In genomic region chr9:108854641-108855528, GRCh38 we compare ENCODE assay signal across 2 cellular contexts.
TF ChIP-seq lines count a peak whose summit lies in the region.

No MANE protein-coding gene starts in this region.

TF ChIP-seq in IMR-90, 13 proteins besides CTCF, POLR2A, EP300 and RAD21:
- TF ChIP-seq MAFK (IDR thresholded peaks at IDR 0.05; ENCODE audit: low read depth, low read length) (no peak), NFE2L2 (IDR thresholded peaks at IDR 0.05; ENCODE audit: low read depth, low read length) (no peak), ELK1 (IDR thresholded peaks at IDR 0.05; ENCODE audit: borderline replicate concordance, low read depth, low read length) (no peak), MXI1 (IDR thresholded peaks at IDR 0.05; ENCODE audit: borderline replicate concordance, low read depth, low read length) (no peak), CHD1 (IDR thresholded peaks at IDR 0.05; ENCODE audit: low read depth, low read length) (no peak), RCOR1 (IDR thresholded peaks at IDR 0.05; ENCODE audit: insufficient replicate concordance, low read length) (no peak), MAZ (IDR thresholded peaks at IDR 0.05; ENCODE audit: borderline replicate concordance, low read depth, low read length) (no peak), RFX5 (IDR thresholded peaks at IDR 0.05; ENCODE audit: low read depth, low read length) (no peak)

TF ChIP-seq in K562, 482 proteins besides CTCF, POLR2A, EP300 and RAD21:
- TF ChIP-seq, protein P1, sequence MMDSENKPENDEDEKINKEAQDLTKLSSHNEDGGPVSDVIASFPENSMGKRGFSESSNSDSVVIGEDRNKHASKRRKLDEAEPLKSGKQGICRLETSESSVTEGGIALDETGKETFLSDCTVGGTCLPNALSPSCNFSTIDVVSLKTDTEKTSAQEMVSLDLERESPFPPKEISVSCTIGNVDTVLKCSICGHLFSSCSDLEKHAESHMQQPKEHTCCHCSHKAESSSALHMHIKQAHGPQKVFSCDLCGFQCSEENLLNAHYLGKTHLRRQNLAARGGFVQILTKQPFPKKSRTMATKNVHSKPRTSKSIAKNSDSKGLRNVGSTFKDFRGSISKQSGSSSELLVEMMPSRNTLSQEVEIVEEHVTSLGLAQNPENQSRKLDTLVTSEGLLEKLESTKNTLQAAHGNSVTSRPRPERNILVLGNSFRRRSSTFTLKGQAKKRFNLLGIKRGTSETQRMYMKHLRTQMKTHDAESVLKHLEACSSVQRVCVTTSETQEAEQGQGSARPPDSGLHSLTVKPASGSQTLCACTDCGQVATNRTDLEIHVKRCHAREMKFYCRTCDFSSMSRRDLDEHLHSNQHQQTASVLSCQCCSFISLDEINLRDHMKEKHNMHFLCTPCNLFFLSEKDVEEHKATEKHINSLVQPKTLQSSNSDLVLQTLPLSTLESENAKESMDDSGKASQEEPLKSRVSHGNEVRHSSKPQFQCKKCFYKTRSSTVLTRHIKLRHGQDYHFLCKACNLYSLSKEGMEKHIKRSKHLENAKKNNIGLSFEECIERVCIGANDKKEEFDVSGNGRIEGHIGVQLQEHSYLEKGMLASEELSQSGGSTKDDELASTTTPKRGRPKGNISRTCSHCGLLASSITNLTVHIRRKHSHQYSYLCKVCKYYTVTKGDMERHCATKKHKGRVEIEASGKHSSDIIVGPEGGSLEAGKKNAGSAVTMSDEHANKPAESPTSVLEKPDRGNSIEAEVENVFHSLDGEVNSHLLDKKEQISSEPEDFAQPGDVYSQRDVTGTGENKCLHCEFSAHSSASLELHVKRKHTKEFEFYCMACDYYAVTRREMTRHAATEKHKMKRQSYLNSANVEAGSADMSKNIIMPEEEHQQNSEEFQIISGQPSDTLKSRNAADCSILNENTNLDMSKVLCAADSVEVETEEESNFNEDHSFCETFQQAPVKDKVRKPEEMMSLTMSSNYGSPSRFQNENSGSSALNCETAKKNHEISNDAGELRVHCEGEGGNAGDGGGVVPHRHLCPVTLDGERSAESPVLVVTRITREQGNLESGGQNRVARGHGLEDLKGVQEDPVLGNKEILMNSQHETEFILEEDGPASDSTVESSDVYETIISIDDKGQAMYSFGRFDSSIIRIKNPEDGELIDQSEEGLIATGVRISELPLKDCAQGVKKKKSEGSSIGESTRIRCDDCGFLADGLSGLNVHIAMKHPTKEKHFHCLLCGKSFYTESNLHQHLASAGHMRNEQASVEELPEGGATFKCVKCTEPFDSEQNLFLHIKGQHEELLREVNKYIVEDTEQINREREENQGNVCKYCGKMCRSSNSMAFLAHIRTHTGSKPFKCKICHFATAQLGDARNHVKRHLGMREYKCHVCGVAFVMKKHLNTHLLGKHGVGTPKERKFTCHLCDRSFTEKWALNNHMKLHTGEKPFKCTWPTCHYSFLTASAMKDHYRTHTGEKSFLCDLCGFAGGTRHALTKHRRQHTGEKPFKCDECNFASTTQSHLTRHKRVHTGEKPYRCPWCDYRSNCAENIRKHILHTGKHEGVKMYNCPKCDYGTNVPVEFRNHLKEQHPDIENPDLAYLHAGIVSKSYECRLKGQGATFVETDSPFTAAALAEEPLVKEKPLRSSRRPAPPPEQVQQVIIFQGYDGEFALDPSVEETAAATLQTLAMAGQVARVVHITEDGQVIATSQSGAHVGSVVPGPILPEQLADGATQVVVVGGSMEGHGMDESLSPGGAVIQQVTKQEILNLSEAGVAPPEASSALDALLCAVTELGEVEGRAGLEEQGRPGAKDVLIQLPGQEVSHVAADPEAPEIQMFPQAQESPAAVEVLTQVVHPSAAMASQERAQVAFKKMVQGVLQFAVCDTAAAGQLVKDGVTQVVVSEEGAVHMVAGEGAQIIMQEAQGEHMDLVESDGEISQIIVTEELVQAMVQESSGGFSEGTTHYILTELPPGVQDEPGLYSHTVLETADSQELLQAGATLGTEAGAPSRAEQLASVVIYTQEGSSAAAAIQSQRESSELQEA (IDR thresholded peaks at IDR 0.05; ENCODE audit: low read depth): no peak
- TF ChIP-seq ELF4 (CRISPR knock-in tag; IDR thresholded peaks at IDR 0.05) (no peak), RBM22 (IDR thresholded peaks at IDR 0.05; ENCODE audit: low read depth, low read length, poor library complexity, severe bottlenecking) (no peak)
